In the genomic region with DNA sequence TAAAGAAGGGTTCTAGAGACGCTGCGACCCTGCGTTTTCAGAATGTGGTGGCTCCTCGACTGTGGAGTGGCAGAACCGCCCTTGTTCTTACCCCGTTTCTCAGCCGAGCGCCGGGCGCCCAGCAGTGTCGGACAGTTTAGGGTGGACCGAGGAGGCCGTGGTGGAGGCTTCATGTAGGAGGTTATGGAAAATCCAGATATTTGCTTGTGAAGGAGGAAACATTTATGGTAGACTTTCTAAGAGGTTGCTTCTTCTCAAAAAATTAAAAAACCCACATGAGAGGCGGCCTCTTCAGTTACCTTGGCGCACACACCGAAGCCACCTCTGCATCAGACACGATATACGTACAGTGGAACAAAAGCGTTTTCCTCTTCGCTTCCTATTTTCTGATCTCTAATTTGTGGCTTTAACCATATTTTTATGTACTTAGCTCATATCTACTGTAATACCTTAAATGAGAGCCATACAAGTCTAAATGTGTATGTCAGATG, we compare ENCODE assay signal across 15 cellular contexts.
DNase-seq lines count a peak whose midpoint lies in the region; ATAC-seq and TF ChIP-seq lines count a peak whose summit lies in the region.
"Had no signal": no experiment of that assay in that cellular context is flagged by ENCODE, and none has a peak within 500 bp of the region (broad histone marks: within the 10 kb centered on the region; RNA-seq: fewer than 3 reads in every experiment).

No MANE protein-coding gene starts in this region.

- DNase-seq in right atrium auricular region (ENCODE audit: low spot score) (peak; percentile 30), Right ventricle myocardium superior (no peak), mucosa of gallbladder (ENCODE audit: low spot score) (peak; percentile 5), H4 (ENCODE audit: low spot score) (no peak), tibial nerve (ENCODE audit: low spot score in 2 of 2) (no peak)
- no peak for DNase-seq in activated T-helper 2 cell treated with anti-CD3 and anti-CD28 coated beads, Interferon-gamma antibody, Interleukin-2, Interleukin-4, amounts not matched to agents 10 μg/mL and 5 μg/mL and 100 μg/mL, durations not matched to agents 14 hours and 24 hours and 36 hours (ENCODE audit: low spot score)
- no peak for DNase-seq in stimulated activated CD4-positive, alpha-beta T cell treated with anti-CD3 and anti-CD28 coated beads, Interleukin-4, amount 100 ng/mL, for 24 hours
- DNase-seq: DMS79 treated with DMSO at 0.1 percent for 48 hours, NCI-H2171, PC-3, upper lobe of left lung had no signal

- 92% methylated on average over 20 of the region's 20 CpGs for WGBS in tibial nerve, 2 donors

- no peaks in the 10 kb centered on the region for H3K9me3 Mint-ChIP-seq in activated T-helper 2 cell treated with anti-CD3 and anti-CD28 coated beads, Interferon-gamma antibody, Interleukin-2, Interleukin-4, amounts not matched to agents 10 μg/mL and 5 μg/mL and 100 μg/mL, durations not matched to agents 14 hours and 24 hours and 36 hours

- H3K4me1 ChIP-seq in right atrium auricular region: peaks cover 0 to 10% of the 10 kb centered on the region in 2 donors
- H3K4me1 ChIP-seq in tibial nerve: peaks cover 0 to 12% (median 3%) of the 10 kb centered on the region in 4 donors

- no peaks in the 10 kb centered on the region for H3K9me3 ChIP-seq in right atrium auricular region
- H3K9me3 ChIP-seq in tibial nerve: no peaks in the 10 kb centered on the region
- H3K9me3 ChIP-seq: gastroesophageal sphincter, upper lobe of left lung had no signal

- no peaks in the 10 kb centered on the region for H3K27me3 ChIP-seq in right atrium auricular region
- H3K27me3 ChIP-seq in tibial nerve: no peaks in the 10 kb centered on the region
- H3K27me3 ChIP-seq: gastroesophageal sphincter, upper lobe of left lung had no signal

- peak overlapping the region; percentile 95 for H3K27ac Mint-ChIP-seq in activated T-helper 2 cell treated with anti-CD3 and anti-CD28 coated beads, Interferon-gamma antibody, Interleukin-2, Interleukin-4, amounts not matched to agents 10 μg/mL and 5 μg/mL and 100 μg/mL, durations not matched to agents 14 hours and 24 hours and 36 hours
- H3K27ac Mint-ChIP-seq: brain had no signal

- peak overlapping the region; percentile 77 for H3K4me3 Mint-ChIP-seq in activated T-helper 2 cell treated with anti-CD3 and anti-CD28 coated beads, Interferon-gamma antibody, Interleukin-2, Interleukin-4, amounts not matched to agents 10 μg/mL and 5 μg/mL and 100 μg/mL, durations not matched to agents 14 hours and 24 hours and 36 hours (ENCODE audit: low read depth)
- H3K4me3 Mint-ChIP-seq: brain had no signal

- TF ChIP-seq EP300 in tibial nerve (IDR thresholded peaks at IDR 0.05): no peak

- H3K36me3 ChIP-seq in right atrium auricular region (no peaks in the 10 kb centered on the region), tibial nerve (peaks cover 0 to 36% (median 3%) of the 10 kb centered on the region in 3 donors)

- ATAC-seq in Right ventricle myocardium superior (ENCODE audit: poor library complexity): no peak
- no peak for ATAC-seq in HG03159 (IDR thresholded peaks at IDR 0.05; ENCODE audit: unreplicated experiment)
- ATAC-seq: gastroesophageal sphincter, GM12878, PC-3 had no signal

- no peak for TF ChIP-seq POLR2A in tibial nerve (IDR thresholded peaks at IDR 0.05)

- H3K4me1 Mint-ChIP-seq in activated T-helper 2 cell treated with anti-CD3 and anti-CD28 coated beads, Interferon-gamma antibody, Interleukin-2, Interleukin-4, amounts not matched to agents 10 μg/mL and 5 μg/mL and 100 μg/mL, durations not matched to agents 14 hours and 24 hours and 36 hours (ENCODE audit: low read depth): peaks cover 44% of the 10 kb centered on the region

- H3K27me3 Mint-ChIP-seq in activated T-helper 2 cell treated with anti-CD3 and anti-CD28 coated beads, Interferon-gamma antibody, Interleukin-2, Interleukin-4, amounts not matched to agents 10 μg/mL and 5 μg/mL and 100 μg/mL, durations not matched to agents 14 hours and 24 hours and 36 hours (ENCODE audit: low read depth): no peaks in the 10 kb centered on the region

- TF ChIP-seq CTCF in right atrium auricular region (IDR thresholded peaks at IDR 0.05) (no peak), tibial nerve (IDR thresholded peaks at IDR 0.05) (no peak)

- peaks cover 40% of the 10 kb centered on the region for H3K36me3 Mint-ChIP-seq in activated T-helper 2 cell treated with anti-CD3 and anti-CD28 coated beads, Interferon-gamma antibody, Interleukin-2, Interleukin-4, amounts not matched to agents 10 μg/mL and 5 μg/mL and 100 μg/mL, durations not matched to agents 14 hours and 24 hours and 36 hours (ENCODE audit: low read depth)
- H3K36me3 Mint-ChIP-seq: brain had no signal

- H3K27ac ChIP-seq in right atrium auricular region: no peak overlapping the region
- H3K27ac ChIP-seq in tibial nerve: no peak overlapping the region
- H3K27ac ChIP-seq: gastroesophageal sphincter had no signal

- intact Hi-C loops in Right ventricle myocardium superior (cut with DNase I): no loop called here
- intact Hi-C loops in activated T-helper 2 cell treated with anti-CD3 and anti-CD28 coated beads, Interferon-gamma antibody, Interleukin-2, Interleukin-4, amounts not matched to agents 10 μg/mL and 5 μg/mL and 100 μg/mL, durations not matched to agents 14 hours and 24 hours and 36 hours (cut with micrococcal nuclease): no loop called here

- H3K4me3 ChIP-seq in right atrium auricular region (no peak overlapping the region), tibial nerve (no peak overlapping the region)
- H3K4me3 ChIP-seq: gastroesophageal sphincter, GM12878, upper lobe of left lung had no signal

Comparison
In these comparisons a context has a peak if more than half of its experiments do, and no peak if none do; other contexts are left out.
1. DNase-seq: peak in right atrium auricular region (single experiment) and mucosa of gallbladder (single experiment); none in Right ventricle myocardium superior (single experiment), activated T-helper 2 cell treated with anti-CD3 and anti-CD28 coated beads, Interferon-gamma antibody, Interleukin-2, Interleukin-4, amounts not matched to agents 10 μg/mL and 5 μg/mL and 100 μg/mL, durations not matched to agents 14 hours and 24 hours and 36 hours (single experiment), H4 (single experiment), tibial nerve (0 of 2) and stimulated activated CD4-positive, alpha-beta T cell treated with anti-CD3 and anti-CD28 coated beads, Interleukin-4, amount 100 ng/mL, for 24 hours (single experiment).